ENCODE assay signal across 8 cellular contexts in the genomic region with DNA sequence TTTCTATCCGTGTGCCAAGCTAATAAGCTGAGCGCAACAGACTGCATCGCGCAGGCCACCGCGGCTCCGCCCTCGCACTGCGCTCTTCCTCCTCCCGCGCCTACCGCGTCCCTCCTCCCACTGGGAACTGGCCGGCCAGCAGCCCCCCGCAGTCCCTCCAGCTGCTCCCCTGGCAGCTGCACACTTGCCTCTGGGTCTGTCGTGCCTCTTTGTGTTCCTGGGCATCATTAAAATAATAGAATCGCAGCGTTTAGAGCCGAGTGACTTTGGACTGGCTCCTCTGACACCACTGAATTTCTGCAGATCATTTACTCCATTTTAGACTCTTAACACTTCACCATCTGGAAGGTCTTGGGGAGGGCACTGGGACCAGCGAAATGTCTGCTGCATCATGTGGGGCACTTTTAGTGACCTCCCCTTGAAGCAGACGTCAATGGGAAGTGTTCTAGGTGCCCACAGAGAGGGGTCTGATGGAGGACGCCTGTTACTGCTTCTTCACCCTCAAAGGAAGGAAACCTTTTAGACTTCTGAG. TPM values are rescaled to one million over a fixed set of nuclear protein-coding genes. Genes with fewer than 3 reads are reported as not detected.
DNase-seq lines count a peak whose midpoint lies in the region; ATAC-seq and TF ChIP-seq lines count a peak whose summit lies in the region.

No MANE protein-coding gene starts in this region.

- TF ChIP-seq CTCF in psoas muscle (IDR thresholded peaks at IDR 0.05) = no peak

- peak overlapping the region; percentile 66 for H3K27ac ChIP-seq in psoas muscle

- H3K36me3 Mint-ChIP-seq in activated T-helper 17 cell treated with anti-CD3 and anti-CD28 coated beads, Interleukin-2, amount 50 U/mL, for 72 hours (ENCODE audit: low read depth) = no peaks in the 10 kb centered on the region

- peaks cover 6% of the 10 kb centered on the region for H3K4me1 ChIP-seq in psoas muscle

- H3K9me3 ChIP-seq in psoas muscle = no peaks in the 10 kb centered on the region

- peaks cover 11% of the 10 kb centered on the region for H3K27me3 Mint-ChIP-seq in activated T-helper 17 cell treated with anti-CD3 and anti-CD28 coated beads, Interleukin-2, amount 50 U/mL, for 72 hours

- peaks cover 3% of the 10 kb centered on the region for H3K9me3 Mint-ChIP-seq in activated T-helper 17 cell treated with anti-CD3 and anti-CD28 coated beads, Interleukin-2, amount 50 U/mL, for 72 hours

- H3K27ac Mint-ChIP-seq in activated T-helper 17 cell treated with anti-CD3 and anti-CD28 coated beads, Interleukin-2, amount 50 U/mL, for 72 hours = no peak overlapping the region

- H3K4me3 Mint-ChIP-seq in activated T-helper 17 cell treated with anti-CD3 and anti-CD28 coated beads, Interleukin-2, amount 50 U/mL, for 72 hours = peak overlapping the region; percentile 78

- WGBS in psoas muscle, 3 donors = 3 to 4% (median 3%) methylated on average over 22 of the region's 22 CpGs

- ATAC-seq in GM21576 (IDR thresholded peaks at IDR 0.05; ENCODE audit: unreplicated experiment) (peak; percentile 80), psoas muscle (peak in 3 of 4 donors; percentile 55 to 72 (median 69)), GM21526 (IDR thresholded peaks at IDR 0.05; ENCODE audit: low FRiP score, unreplicated experiment) (no peak)
- ATAC-seq in activated T-helper 17 cell treated with anti-CD3 and anti-CD28 coated beads, Interleukin-2, amount 50 U/mL, for 72 hours (replicated peaks) = peak; percentile 60

- H3K27me3 ChIP-seq in psoas muscle (ENCODE audit: insufficient read depth in 3 of 3, low read length in 2 of 3) = peaks cover 0 to 2% (median 0%) of the 10 kb centered on the region in 3 donors

- no peaks in the 10 kb centered on the region for H3K36me3 ChIP-seq in psoas muscle (ENCODE audit: insufficient read depth in 1 of 2, low read depth in 1 of 2)

- intact Hi-C loops in head of caudate nucleus (cut with DNase I) = no loop called here
- intact Hi-C loops in psoas muscle (cut with DNase I) = no loop called here

- peaks cover 16% of the 10 kb centered on the region for H3K4me1 Mint-ChIP-seq in activated T-helper 17 cell treated with anti-CD3 and anti-CD28 coated beads, Interleukin-2, amount 50 U/mL, for 72 hours

- H3K4me3 ChIP-seq in psoas muscle = peak overlapping the region; percentile 64

- peak; percentile 27 for DNase-seq in ELF-1 (ENCODE audit: low read depth, low spot score)
- peak; percentile 52 for DNase-seq in NCI-H1105 (lab: John Stamatoyannopoulos, UW)
- peak in 39 of 42 donors; percentile 38 to 81 (median 62) for DNase-seq in head of caudate nucleus
- peak in 1 of 2 donors; percentile 59 for DNase-seq in psoas muscle
- DNase-seq in NCI-H146 treated with DMSO at 0.1 percent for 48 hours (lab: John Stamatoyannopoulos, UW; ENCODE audit: unreplicated experiment) = no peak

RNA-seq across cellular contexts. Expression of a gene that starts 20.9 kb away (rescaled TPM):
- total RNA-seq in activated T-helper 17 cell treated with anti-CD3 and anti-CD28 coated beads, Interleukin-2, amount 50 U/mL, for 72 hours = 10 to 100 TPM; 35.6 to 44.7 TPM
- 10 to 100 TPM in 2 of 4 donors, 1 to 10 TPM in 2; 5.1 to 16.9 (median 8.7) TPM for total RNA-seq in psoas muscle
- polyA plus RNA-seq in psoas muscle = 1 to 10 TPM; 2.6 to 7.9 (median 5.5) TPM
